14 cellular contexts compared by ENCODE assay signal in genomic region chr4:152510349-152511147, GRCh38. TPM values are rescaled to one million over a fixed set of nuclear protein-coding genes. Genes with fewer than 3 reads are reported as not detected.
DNase-seq lines count a peak whose midpoint lies in the region; ATAC-seq and TF ChIP-seq lines count a peak whose summit lies in the region.
"Had no signal": no experiment of that assay in that cellular context is flagged by ENCODE, and none has a peak within 500 bp of the region (broad histone marks: within the 10 kb centered on the region; RNA-seq: fewer than 3 reads in every experiment).

No MANE protein-coding gene starts in this region.

- H3K4me1 Mint-ChIP-seq in CD4-positive, CD25-positive, alpha-beta regulatory T cell: peaks cover 51 to 87% (median 62%) of the 10 kb centered on the region in 4 donors

- H3K9me3 ChIP-seq in CD4-positive, CD25-positive, alpha-beta regulatory T cell (ENCODE audit: control insufficient read depth in 2 of 2, low read length in 2 of 2): no peaks in the 10 kb centered on the region
- H3K9me3 ChIP-seq in Panc1 (ENCODE audit: control insufficient read depth, insufficient read depth, low read depth, low read length): no peaks in the 10 kb centered on the region
- H3K9me3 ChIP-seq: HAP-1 had no signal

- no peak for TF ChIP-seq CTCF in Panc1 (IDR thresholded peaks at IDR 0.05)

- peak in 1 of 3 donors; percentile 14 for DNase-seq in CD4-positive, CD25-positive, alpha-beta regulatory T cell
- DNase-seq in Panc1 (ENCODE audit: low read depth, low spot score): no peak
- DNase-seq in cerebellar cortex (ENCODE audit: low spot score): no peak
- no peak for DNase-seq in NCI-H524 (lab: John Stamatoyannopoulos, UW)
- DNase-seq in inferior parietal cortex (ENCODE audit: extremely low spot score): no peak
- DNase-seq: AML-193, GF-D8, NCI-H1417 treated with DMSO at 0.1 percent for 48 hours, T-helper 9 cell had no signal

- peak overlapping the region; percentile 52 for H3K27ac ChIP-seq in CD4-positive, CD25-positive, alpha-beta regulatory T cell (ENCODE audit: insufficient read depth, low read length, poor library complexity, severe bottlenecking)
- no peak overlapping the region for H3K27ac ChIP-seq in Panc1 (ENCODE audit: low read length)
- H3K27ac ChIP-seq: cardiac muscle cell had no signal

- H3K4me3 Mint-ChIP-seq in CD4-positive, CD25-positive, alpha-beta regulatory T cell: peak overlapping the region; percentile 51 to 78 (median 68)

- in situ Hi-C loops in Panc1 (cut with HindIII; ENCODE audit: low pct_unique_long_range_greater_than_20kb, low sequenced_read_pairs): no loop called here

- H3K9me3 Mint-ChIP-seq in CD4-positive, CD25-positive, alpha-beta regulatory T cell: peaks cover 0 to 2% (median 0%) of the 10 kb centered on the region in 7 donors

- POLR2A ChIA-PET in Panc1 (lab: Charles Lee): no interaction called here

- H3K36me3 ChIP-seq in CD4-positive, CD25-positive, alpha-beta regulatory T cell (ENCODE audit: control insufficient read depth, insufficient read depth, low read length): peaks cover 8% of the 10 kb centered on the region
- H3K36me3 ChIP-seq in Panc1 (ENCODE audit: control insufficient read depth, insufficient read depth, low read length): no peaks in the 10 kb centered on the region
- H3K36me3 ChIP-seq: cardiac muscle cell, HAP-1 had no signal

- peak overlapping the region; percentile 72 for H3K4me3 ChIP-seq in CD4-positive, CD25-positive, alpha-beta regulatory T cell (ENCODE audit: low read depth, low read length)
- peak overlapping the region; percentile 16 to 17; a peak in 2 of 4 replicates for H3K4me3 ChIP-seq in Panc1 (ENCODE audit: low read depth in 2 of 2, low read length in 2 of 2)
- H3K4me3 ChIP-seq: cardiac muscle cell, HAP-1 had no signal

- no TSS peak for BruUV-seq in Panc1 (replicated peaks; lab: Mats Ljungman, UMichigan)

- CTCF ChIA-PET in Panc1 (lab: Charles Lee): no interaction called here

- H3K27me3 Mint-ChIP-seq in CD4-positive, CD25-positive, alpha-beta regulatory T cell: no peaks in the 10 kb centered on the region

- ATAC-seq in CD4-positive, CD25-positive, alpha-beta regulatory T cell (ENCODE audit: low read depth in 2 of 2): no peak
- ATAC-seq in GM18867 (IDR thresholded peaks at IDR 0.05; ENCODE audit: unreplicated experiment) (peak; percentile 55), HG02571 (IDR thresholded peaks at IDR 0.05; ENCODE audit: unreplicated experiment) (peak; percentile 51), Panc1 (no peak; the same call in 1 of the 2 replicates), HG03457 (IDR thresholded peaks at IDR 0.05; ENCODE audit: unreplicated experiment) (no peak)

- intact Hi-C loops in Panc1 (cut with micrococcal nuclease; ENCODE audit: unreplicated experiment): no loop called here

- peaks cover 45% of the 10 kb centered on the region for H3K4me1 ChIP-seq in CD4-positive, CD25-positive, alpha-beta regulatory T cell (ENCODE audit: control insufficient read depth, insufficient read depth, low read length, poor library complexity, severe bottlenecking)
- H3K4me1 ChIP-seq in Panc1 (ENCODE audit: control insufficient read depth, insufficient read depth, low read length): no peaks in the 10 kb centered on the region; the same call in 1 of the 2 replicates

- H3K36me3 Mint-ChIP-seq in CD4-positive, CD25-positive, alpha-beta regulatory T cell: peaks cover 27% of the 10 kb centered on the region

- H3K27me3 ChIP-seq in CD4-positive, CD25-positive, alpha-beta regulatory T cell (ENCODE audit: control insufficient read depth, insufficient read depth, low read length): no peaks in the 10 kb centered on the region
- no peaks in the 10 kb centered on the region for H3K27me3 ChIP-seq in Panc1 (ENCODE audit: control insufficient read depth, insufficient read depth, low read length)
- H3K27me3 ChIP-seq: cardiac muscle cell had no signal

- H3K27ac Mint-ChIP-seq in CD4-positive, CD25-positive, alpha-beta regulatory T cell: peak overlapping the region in 2 of 3 donors; percentile 12 to 57

RNA-seq across cellular contexts. Expression of gene FBXW7, which starts 25.3 kb away (rescaled TPM):
- total RNA-seq in CD4-positive, CD25-positive, alpha-beta regulatory T cell: 146 TPM
- 10 to 100 TPM; 43.8 to 50.7 (median 47.4) TPM for polyA plus RNA-seq in CD4-positive, CD25-positive, alpha-beta regulatory T cell
- total RNA-seq in Panc1 (2021; ENCODE audit: unreplicated experiment): 16.2 TPM
- 7.5 TPM for polyA plus RNA-seq in Panc1 (2012; ENCODE audit: insufficient read length)

Comparison
In these comparisons a context has a peak if more than half of its experiments do, and no peak if none do; other contexts are left out.
1. ATAC-seq: peak in GM18867 (single experiment) and HG02571 (single experiment); none in CD4-positive, CD25-positive, alpha-beta regulatory T cell (0 of 2), Panc1 (single experiment) and HG03457 (single experiment).